ENCODE assay signal across 16 cellular contexts in genomic region chr15:87967951-87968350, GRCh38.
"Had no signal": no experiment of that assay in that cellular context is flagged by ENCODE, and none has a peak within 500 bp of the region (broad histone marks: within the 10 kb centered on the region; RNA-seq: fewer than 3 reads in every experiment).

No MANE protein-coding gene starts in this region.

- FAIRE-seq: endometrium, frontal cortex, islet of Langerhans, small intestine, urothelium cell line had no signal

- H3K4me1 ChIP-seq: sigmoid colon had no signal

- H3K36me3 Mint-ChIP-seq: natural killer cell had no signal

- H3K4me1 Mint-ChIP-seq: natural killer cell had no signal

- H3K4me3 ChIP-seq: heart right ventricle, sigmoid colon had no signal

- H3K9me3 ChIP-seq: heart right ventricle, sigmoid colon had no signal

- H3K27ac ChIP-seq: heart right ventricle, sigmoid colon had no signal

- H3K27ac Mint-ChIP-seq: natural killer cell had no signal

- H3K27me3 ChIP-seq: sigmoid colon had no signal

- DNase-seq: effector memory CD4-positive, alpha-beta T cell; heart right ventricle; hypothalamus; kidney glomerular epithelial cell; natural killer cell; posterior cingulate gyrus; sigmoid colon; small intestine; stimulated activated CD4-positive, alpha-beta T cell treated with anti-CD3 and anti-CD28 coated beads, Interleukin-12 subunit alpha, Interleukin-12 subunit beta, amount 100 ng/mL, for 4 hours; stimulated activated CD4-positive, alpha-beta T cell treated with anti-CD3 and anti-CD28 coated beads, Interleukin-2, amount 100 ng/mL, for 48 hours; stimulated activated naive CD4-positive, alpha-beta T cell treated with Interleukin-2 at 50 U/mL for 16 hours had no signal

- H3K9me3 Mint-ChIP-seq: natural killer cell had no signal

- H3K36me3 ChIP-seq: heart right ventricle, sigmoid colon had no signal

- H3K4me3 Mint-ChIP-seq: natural killer cell, neural crest cell had no signal
